ENCODE assay signal across 17 cellular contexts in the genomic region with DNA sequence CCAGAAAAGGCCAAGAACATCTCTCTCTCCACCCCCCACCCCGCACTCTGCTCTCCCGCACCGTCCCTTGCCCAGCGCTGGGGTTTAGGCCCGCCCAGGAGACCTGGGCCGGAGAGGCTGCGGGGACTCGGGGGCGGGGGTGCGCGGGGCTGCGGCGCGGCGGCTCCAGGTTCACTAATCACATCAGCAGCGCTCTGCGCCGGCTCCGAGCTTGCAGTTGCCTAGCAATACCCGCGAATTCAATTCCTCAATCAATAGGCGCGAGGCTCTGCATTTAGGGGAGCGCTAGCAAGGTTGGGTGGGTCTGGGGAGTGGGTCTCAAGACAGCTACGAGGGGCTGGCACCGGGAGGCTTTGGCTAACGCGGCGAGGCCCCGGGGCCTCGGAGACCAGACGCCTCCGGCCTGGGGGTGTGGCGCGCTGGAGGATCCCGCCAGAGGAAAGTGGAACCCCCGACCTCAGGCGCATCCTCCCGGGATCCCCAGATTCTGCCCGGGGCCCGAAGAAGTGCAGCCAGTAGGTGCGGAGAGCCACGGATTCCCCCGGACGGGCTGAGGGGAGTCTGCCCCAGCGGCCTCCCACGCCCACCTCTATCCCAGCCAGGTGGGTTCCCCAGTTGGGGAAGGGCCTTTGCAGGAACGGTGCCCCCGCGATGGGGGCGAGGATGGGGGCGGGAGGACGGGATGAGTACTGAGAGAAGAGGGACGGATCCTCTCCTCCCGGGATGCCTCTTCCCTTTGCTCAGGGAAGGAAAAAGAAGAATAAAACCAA. TPM values are rescaled to one million over a fixed set of nuclear protein-coding genes. Genes with fewer than 3 reads are reported as not detected.
DNase-seq lines count a peak whose midpoint lies in the region; ATAC-seq and TF ChIP-seq lines count a peak whose summit lies in the region.
"Had no signal": no experiment of that assay in that cellular context is flagged by ENCODE, and none has a peak within 500 bp of the region (broad histone marks: within the 10 kb centered on the region; RNA-seq: fewer than 3 reads in every experiment).

No MANE protein-coding gene starts in this region.

- peaks cover 46% of the 10 kb centered on the region for H3K27me3 Mint-ChIP-seq in brain
- H3K27me3 Mint-ChIP-seq in naive thymus-derived CD8-positive, alpha-beta T cell, result peaks cover 16 to 52% (median 27%) of the 10 kb centered on the region in 5 donors

- H3K4me3 Mint-ChIP-seq in brain, result peak overlapping the region; percentile 60 to 83 (median 78)
- peak overlapping the region in 8 of 10 donors; percentile 15 to 57 (median 40) for H3K4me3 Mint-ChIP-seq in naive thymus-derived CD8-positive, alpha-beta T cell

- peak; percentile 51 to 57 for ATAC-seq in naive thymus-derived CD8-positive, alpha-beta T cell
- ATAC-seq in GM21526 (IDR thresholded peaks at IDR 0.05; ENCODE audit: low FRiP score, unreplicated experiment), result no peak
- ATAC-seq in GM18861 (IDR thresholded peaks at IDR 0.05; ENCODE audit: unreplicated experiment), result no peak
- no peak for ATAC-seq in sciatic nerve
- ATAC-seq: heart left ventricle, left colon had no signal

- H3K36me3 Mint-ChIP-seq in brain, result peaks cover 9% of the 10 kb centered on the region
- peaks cover 0 to 7% (median 0%) of the 10 kb centered on the region in 3 donors for H3K36me3 Mint-ChIP-seq in naive thymus-derived CD8-positive, alpha-beta T cell
- H3K36me3 Mint-ChIP-seq: CD8-positive, alpha-beta memory T cell had no signal

- no peaks in the 10 kb centered on the region for H3K9me3 Mint-ChIP-seq in brain
- no peaks in the 10 kb centered on the region for H3K9me3 Mint-ChIP-seq in naive thymus-derived CD8-positive, alpha-beta T cell
- H3K9me3 Mint-ChIP-seq: CD8-positive, alpha-beta memory T cell; naive thymus-derived CD4-positive, alpha-beta T cell had no signal

- TF ChIP-seq CTCF in C4-2B (conservative IDR thresholded peaks at IDR 0.05), result no peak
- no peak for TF ChIP-seq CTCF in brain (conservative IDR thresholded peaks at IDR 0.05)

- intact Hi-C loops in sciatic nerve (cut with DNase I), result loop anchor here (5.0 kb wide), 1 partner anchor 51 kb away; no protein-coding TSS in a partner anchor

- peaks cover 81% of the 10 kb centered on the region for H3K4me1 Mint-ChIP-seq in brain
- H3K4me1 Mint-ChIP-seq in naive thymus-derived CD8-positive, alpha-beta T cell, result peaks cover 3 to 32% (median 25%) of the 10 kb centered on the region in 4 donors

- POLR2A ChIA-PET in naive thymus-derived CD8-positive, alpha-beta T cell (lab: Charles Lee), result interaction anchor here (0.7 to 1.8 kb wide), 2 partner anchors 13 to 48 kb away, joined by 3 to 5 read pairs; partner anchors contain the start of gene CBX4

- peak overlapping the region in 2 of 5 experiments; percentile 27 to 39 for H3K27ac Mint-ChIP-seq in brain
- H3K27ac Mint-ChIP-seq in naive thymus-derived CD8-positive, alpha-beta T cell, result peak overlapping the region in 1 of 10 donors; percentile 18

- DNase-seq in NCI-H1092 treated with DMSO at 0.1 percent for 48 hours (lab: John Stamatoyannopoulos, UW) (peak; percentile 19), NCI-H1092 (lab: John Stamatoyannopoulos, UW) (no peak), sciatic nerve (ENCODE audit: low spot score) (no peak)
- peak in 1 of 10 donors; percentile 7 for DNase-seq in naive thymus-derived CD8-positive, alpha-beta T cell
- DNase-seq: cerebellar nuclear complex; left colon; stimulated activated CD4-positive, alpha-beta T cell treated with anti-CD3 and anti-CD28 coated beads, Interleukin-2, amount 100 ng/mL, for 48 hours; transverse colon had no signal

- peak overlapping the region; percentile 78 for H3K27ac ChIP-seq in C4-2B
- H3K27ac ChIP-seq: epithelial cell of prostate, heart left ventricle, right atrium auricular region, transverse colon had no signal

RNA-seq across cellular contexts. Expression of gene CBX8, which starts 5.3 kb away (rescaled TPM):
- polyA plus RNA-seq in brain (ENCODE audit: insufficient read depth, low read depth, low replicate concordance), result 9.4 TPM
- 1 to 10 TPM; 2.0 to 2.4 TPM for total RNA-seq in naive thymus-derived CD8-positive, alpha-beta T cell
- polyA plus RNA-seq in naive thymus-derived CD8-positive, alpha-beta T cell, result 1 to 10 TPM in 1 of 3 donors, under 1 TPM in 2; 0.13 to 1.4 (median 0.77) TPM
- 2.0 TPM for total RNA-seq in sciatic nerve

RNA-seq across cellular contexts. Expression of gene CBX2, which starts 13.6 kb away (rescaled TPM):
- 36.4 TPM for polyA plus RNA-seq in brain (ENCODE audit: insufficient read depth, low read depth, low replicate concordance)
- total RNA-seq in naive thymus-derived CD8-positive, alpha-beta T cell, result 1 to 10 TPM; 1.2 to 1.6 TPM
- under 1 TPM; 0.16 to 0.60 (median 0.46) TPM for polyA plus RNA-seq in naive thymus-derived CD8-positive, alpha-beta T cell
- total RNA-seq in sciatic nerve, result 4.7 TPM

RNA-seq across cellular contexts. Expression of gene CBX4, which starts 47.7 kb away (rescaled TPM):
- polyA plus RNA-seq in brain (ENCODE audit: insufficient read depth, low read depth, low replicate concordance), result 30.6 TPM
- 10 to 100 TPM; 78.6 to 80.7 TPM for total RNA-seq in naive thymus-derived CD8-positive, alpha-beta T cell
- 10 to 100 TPM in 1 of 3 donors, 1 to 10 TPM in 2; 4.3 to 16.0 (median 9.3) TPM for polyA plus RNA-seq in naive thymus-derived CD8-positive, alpha-beta T cell
- total RNA-seq in sciatic nerve, result 16.8 TPM

Comparison
In these comparisons a context has a peak if more than half of its experiments do, and no peak if none do; other contexts are left out.
1. ATAC-seq: peak in naive thymus-derived CD8-positive, alpha-beta T cell (2 of 2); none in GM21526 (single experiment), GM18861 (single experiment) and sciatic nerve (single experiment).